ENCODE assay signal across 1 cellular context in the genomic region with DNA sequence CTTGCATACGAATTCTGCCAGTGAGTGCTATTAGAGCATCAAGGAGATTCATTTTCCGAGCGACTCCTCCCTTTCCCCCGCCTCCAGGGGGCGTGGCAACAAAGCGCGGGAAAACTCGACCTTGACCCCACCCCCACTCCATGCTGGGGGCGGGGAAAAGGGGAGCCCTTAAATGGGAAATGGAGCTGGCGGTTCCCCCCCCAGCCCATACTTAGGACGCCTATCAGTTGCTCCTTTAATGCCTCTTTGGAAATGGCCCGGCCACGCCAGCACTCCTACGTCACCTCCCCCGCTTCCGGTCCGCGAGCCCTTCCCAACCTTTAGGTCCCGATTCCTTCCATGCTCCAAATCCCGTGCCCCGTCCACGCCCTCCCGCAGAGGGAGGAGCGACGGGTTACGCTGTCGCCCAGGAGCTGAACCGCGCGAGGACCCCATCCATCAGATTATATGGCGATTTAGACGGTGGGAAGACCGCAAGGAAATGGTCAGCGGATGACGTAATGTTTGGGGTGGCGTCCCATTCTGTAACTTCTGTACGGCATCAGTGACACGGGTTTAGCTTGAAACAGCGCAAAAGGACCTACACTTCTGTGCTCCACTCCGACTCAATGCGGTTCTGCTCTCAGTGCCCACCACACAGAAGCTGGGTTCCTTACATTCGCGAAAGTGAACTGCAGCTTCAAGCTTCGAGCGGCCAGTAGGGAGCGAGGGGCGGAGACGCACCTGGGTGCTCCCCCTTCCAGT.
TF ChIP-seq lines count a peak whose summit lies in the region.

No MANE protein-coding gene starts in this region.

TF ChIP-seq in K562, 482 proteins besides CTCF, POLR2A, EP300 and RAD21 (continued from another document and continues in another):
- TF ChIP-seq, protein P1, sequence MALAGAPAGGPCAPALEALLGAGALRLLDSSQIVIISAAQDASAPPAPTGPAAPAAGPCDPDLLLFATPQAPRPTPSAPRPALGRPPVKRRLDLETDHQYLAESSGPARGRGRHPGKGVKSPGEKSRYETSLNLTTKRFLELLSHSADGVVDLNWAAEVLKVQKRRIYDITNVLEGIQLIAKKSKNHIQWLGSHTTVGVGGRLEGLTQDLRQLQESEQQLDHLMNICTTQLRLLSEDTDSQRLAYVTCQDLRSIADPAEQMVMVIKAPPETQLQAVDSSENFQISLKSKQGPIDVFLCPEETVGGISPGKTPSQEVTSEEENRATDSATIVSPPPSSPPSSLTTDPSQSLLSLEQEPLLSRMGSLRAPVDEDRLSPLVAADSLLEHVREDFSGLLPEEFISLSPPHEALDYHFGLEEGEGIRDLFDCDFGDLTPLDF (CRISPR knock-in tag; IDR thresholded peaks at IDR 0.05), result peak; percentile 94
- peak; percentile 83 for TF ChIP-seq ESRRA (IDR thresholded peaks at IDR 0.05; ENCODE audit: borderline replicate concordance, low read depth)
- TF ChIP-seq SLC30A9 (CRISPR knock-in tag; IDR thresholded peaks at IDR 0.05), result no peak
- peak; percentile 80 for TF ChIP-seq FOSL1 (tag; conservative IDR thresholded peaks at IDR 0.05)
- TF ChIP-seq ZNF589 (CRISPR knock-in tag; IDR thresholded peaks at IDR 0.05; ENCODE audit: low read depth), result peak; percentile 56; the same call in 1 of the 2 replicates
- TF ChIP-seq PHF21A (IDR thresholded peaks at IDR 0.05; ENCODE audit: borderline replicate concordance, low read depth), result peak; percentile 97
- peak; percentile 87; the same call in 1 of the 2 replicates for TF ChIP-seq NKRF (IDR thresholded peaks at IDR 0.05; ENCODE audit: borderline replicate concordance)
- TF ChIP-seq KDM1A (IDR thresholded peaks at IDR 0.05), result peak in 1 of 2 experiments; percentile 18; a peak in 1 of 4 replicates
- TF ChIP-seq MAFK (IDR thresholded peaks at IDR 0.05; ENCODE audit: low read length), result peak; percentile 11; the same call in 1 of the 2 replicates
- peak; percentile 67 for TF ChIP-seq NR2C1 (IDR thresholded peaks at IDR 0.05)
- peak; percentile 70 for TF ChIP-seq NR2C1 (tag; IDR thresholded peaks at IDR 0.05)
- peak; percentile 17; the same call in 1 of the 2 replicates for TF ChIP-seq ZBED1 (IDR thresholded peaks at IDR 0.05)
- TF ChIP-seq ZBTB12 (CRISPR knock-in tag; IDR thresholded peaks at IDR 0.05), result peak; percentile 67; the same call in 1 of the 2 replicates
- peak; percentile 78 for TF ChIP-seq KHSRP (IDR thresholded peaks at IDR 0.05)
- TF ChIP-seq TARDBP (IDR thresholded peaks at IDR 0.05), result peak; percentile 97
- TF ChIP-seq ZNF239 (CRISPR knock-in tag; IDR thresholded peaks at IDR 0.05), result 0 out of 2 replicates have a peak, but pooled peaks have one; percentile 8
- peak; percentile 69; the same call in 1 of the 2 replicates for TF ChIP-seq ZFPM2 (CRISPR knock-in tag; IDR thresholded peaks at IDR 0.05)
- TF ChIP-seq FIP1L1 (IDR thresholded peaks at IDR 0.05; ENCODE audit: low read depth, low read length, poor library complexity, severe bottlenecking), result no peak
- peak; percentile 49; the same call in 1 of the 2 replicates for TF ChIP-seq IRF1 (CRISPR knock-in tag; IDR thresholded peaks at IDR 0.05; ENCODE audit: borderline replicate concordance)
- peak; percentile 37; the same call in 1 of the 2 replicates for TF ChIP-seq KLF13 (tag; IDR thresholded peaks at IDR 0.05; ENCODE audit: borderline replicate concordance, low read depth)
- 0 out of 2 replicates have a peak, but pooled peaks have one; percentile 53 for TF ChIP-seq ZNF175 (CRISPR knock-in tag; IDR thresholded peaks at IDR 0.05; ENCODE audit: low read depth)
- no peak for TF ChIP-seq PTTG1 (tag; IDR thresholded peaks at IDR 0.05; ENCODE audit: low read depth)
- TF ChIP-seq ZNF518B (CRISPR knock-in tag; IDR thresholded peaks at IDR 0.05), result no peak; the same call in 1 of the 2 replicates
- TF ChIP-seq NFXL1 (CRISPR knock-in tag; IDR thresholded peaks at IDR 0.05), result no peak
- peak in 1 of 2 experiments; percentile 65; a peak in 2 of 3 replicates for TF ChIP-seq CBX3 (IDR thresholded peaks at IDR 0.05; ENCODE audit: borderline replicate concordance in 1 of 2, low read length in 2 of 2)
- no peak; the same call in 1 of the 2 replicates for TF ChIP-seq ZNF644 (tag; IDR thresholded peaks at IDR 0.05; ENCODE audit: low read depth)
- TF ChIP-seq, protein P2, sequence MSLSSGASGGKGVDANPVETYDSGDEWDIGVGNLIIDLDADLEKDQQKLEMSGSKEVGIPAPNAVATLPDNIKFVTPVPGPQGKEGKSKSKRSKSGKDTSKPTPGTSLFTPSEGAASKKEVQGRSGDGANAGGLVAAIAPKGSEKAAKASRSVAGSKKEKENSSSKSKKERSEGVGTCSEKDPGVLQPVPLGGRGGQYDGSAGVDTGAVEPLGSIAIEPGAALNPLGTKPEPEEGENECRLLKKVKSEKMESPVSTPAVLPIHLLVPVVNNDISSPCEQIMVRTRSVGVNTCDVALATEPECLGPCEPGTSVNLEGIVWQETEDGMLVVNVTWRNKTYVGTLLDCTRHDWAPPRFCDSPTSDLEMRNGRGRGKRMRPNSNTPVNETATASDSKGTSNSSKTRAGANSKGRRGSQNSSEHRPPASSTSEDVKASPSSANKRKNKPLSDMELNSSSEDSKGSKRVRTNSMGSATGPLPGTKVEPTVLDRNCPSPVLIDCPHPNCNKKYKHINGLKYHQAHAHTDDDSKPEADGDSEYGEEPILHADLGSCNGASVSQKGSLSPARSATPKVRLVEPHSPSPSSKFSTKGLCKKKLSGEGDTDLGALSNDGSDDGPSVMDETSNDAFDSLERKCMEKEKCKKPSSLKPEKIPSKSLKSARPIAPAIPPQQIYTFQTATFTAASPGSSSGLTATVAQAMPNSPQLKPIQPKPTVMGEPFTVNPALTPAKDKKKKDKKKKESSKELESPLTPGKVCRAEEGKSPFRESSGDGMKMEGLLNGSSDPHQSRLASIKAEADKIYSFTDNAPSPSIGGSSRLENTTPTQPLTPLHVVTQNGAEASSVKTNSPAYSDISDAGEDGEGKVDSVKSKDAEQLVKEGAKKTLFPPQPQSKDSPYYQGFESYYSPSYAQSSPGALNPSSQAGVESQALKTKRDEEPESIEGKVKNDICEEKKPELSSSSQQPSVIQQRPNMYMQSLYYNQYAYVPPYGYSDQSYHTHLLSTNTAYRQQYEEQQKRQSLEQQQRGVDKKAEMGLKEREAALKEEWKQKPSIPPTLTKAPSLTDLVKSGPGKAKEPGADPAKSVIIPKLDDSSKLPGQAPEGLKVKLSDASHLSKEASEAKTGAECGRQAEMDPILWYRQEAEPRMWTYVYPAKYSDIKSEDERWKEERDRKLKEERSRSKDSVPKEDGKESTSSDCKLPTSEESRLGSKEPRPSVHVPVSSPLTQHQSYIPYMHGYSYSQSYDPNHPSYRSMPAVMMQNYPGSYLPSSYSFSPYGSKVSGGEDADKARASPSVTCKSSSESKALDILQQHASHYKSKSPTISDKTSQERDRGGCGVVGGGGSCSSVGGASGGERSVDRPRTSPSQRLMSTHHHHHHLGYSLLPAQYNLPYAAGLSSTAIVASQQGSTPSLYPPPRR (CRISPR knock-in tag; IDR thresholded peaks at IDR 0.05; ENCODE audit: borderline replicate concordance), result peak; percentile 84
- TF ChIP-seq, protein P3, sequence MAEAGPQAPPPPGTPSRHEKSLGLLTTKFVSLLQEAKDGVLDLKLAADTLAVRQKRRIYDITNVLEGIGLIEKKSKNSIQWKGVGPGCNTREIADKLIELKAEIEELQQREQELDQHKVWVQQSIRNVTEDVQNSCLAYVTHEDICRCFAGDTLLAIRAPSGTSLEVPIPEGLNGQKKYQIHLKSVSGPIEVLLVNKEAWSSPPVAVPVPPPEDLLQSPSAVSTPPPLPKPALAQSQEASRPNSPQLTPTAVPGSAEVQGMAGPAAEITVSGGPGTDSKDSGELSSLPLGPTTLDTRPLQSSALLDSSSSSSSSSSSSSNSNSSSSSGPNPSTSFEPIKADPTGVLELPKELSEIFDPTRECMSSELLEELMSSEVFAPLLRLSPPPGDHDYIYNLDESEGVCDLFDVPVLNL (CRISPR knock-in tag; IDR thresholded peaks at IDR 0.05; ENCODE audit: low read depth), result peak; percentile 79; the same call in 1 of the 2 replicates
- peak; percentile 93 for TF ChIP-seq TBP (optimal IDR thresholded peaks at IDR 0.05; ENCODE audit: low read depth, low read length)
- TF ChIP-seq TAF9B (IDR thresholded peaks at IDR 0.05; ENCODE audit: partially characterized antibody), result peak; percentile 77
- TF ChIP-seq HEY1 (CRISPR knock-in tag; IDR thresholded peaks at IDR 0.05; ENCODE audit: borderline replicate concordance), result no peak
- no peak for TF ChIP-seq PRPF4 (IDR thresholded peaks at IDR 0.05; ENCODE audit: insufficient read depth, low read depth, low read length, poor library complexity, severe bottlenecking)
- TF ChIP-seq SMARCA4 (IDR thresholded peaks at IDR 0.05), result peak; percentile 69; the same call in 1 of the 2 replicates
- no peak for TF ChIP-seq ZNF79 (CRISPR knock-in tag; IDR thresholded peaks at IDR 0.05; ENCODE audit: low read depth)
- TF ChIP-seq NCOA6 (IDR thresholded peaks at IDR 0.05), result no peak
- peak; percentile 94 for TF ChIP-seq CREM (IDR thresholded peaks at IDR 0.05; ENCODE audit: low read depth)
- TF ChIP-seq ELF2 (CRISPR knock-in tag; IDR thresholded peaks at IDR 0.05), result peak; percentile 83
- TF ChIP-seq CHD1 (IDR thresholded peaks at IDR 0.05; ENCODE audit: low read length), result peak; percentile 95
- peak; percentile 77 for TF ChIP-seq PHF8 (IDR thresholded peaks at IDR 0.05; ENCODE audit: borderline replicate concordance, low read length)
- 0 out of 2 replicates have a peak, but pooled peaks have one; percentile 63 for TF ChIP-seq E2F5 (CRISPR knock-in tag; IDR thresholded peaks at IDR 0.05)
- TF ChIP-seq, protein P4, sequence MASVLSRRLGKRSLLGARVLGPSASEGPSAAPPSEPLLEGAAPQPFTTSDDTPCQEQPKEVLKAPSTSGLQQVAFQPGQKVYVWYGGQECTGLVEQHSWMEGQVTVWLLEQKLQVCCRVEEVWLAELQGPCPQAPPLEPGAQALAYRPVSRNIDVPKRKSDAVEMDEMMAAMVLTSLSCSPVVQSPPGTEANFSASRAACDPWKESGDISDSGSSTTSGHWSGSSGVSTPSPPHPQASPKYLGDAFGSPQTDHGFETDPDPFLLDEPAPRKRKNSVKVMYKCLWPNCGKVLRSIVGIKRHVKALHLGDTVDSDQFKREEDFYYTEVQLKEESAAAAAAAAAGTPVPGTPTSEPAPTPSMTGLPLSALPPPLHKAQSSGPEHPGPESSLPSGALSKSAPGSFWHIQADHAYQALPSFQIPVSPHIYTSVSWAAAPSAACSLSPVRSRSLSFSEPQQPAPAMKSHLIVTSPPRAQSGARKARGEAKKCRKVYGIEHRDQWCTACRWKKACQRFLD (CRISPR knock-in tag; IDR thresholded peaks at IDR 0.05), result peak; percentile 75
- TF ChIP-seq SUPT5H (IDR thresholded peaks at IDR 0.05), result peak; percentile 95
- peak; percentile 72 for TF ChIP-seq HNRNPLL (IDR thresholded peaks at IDR 0.05; ENCODE audit: low read depth, low read length, poor library complexity, severe bottlenecking)
